In the genomic region with DNA sequence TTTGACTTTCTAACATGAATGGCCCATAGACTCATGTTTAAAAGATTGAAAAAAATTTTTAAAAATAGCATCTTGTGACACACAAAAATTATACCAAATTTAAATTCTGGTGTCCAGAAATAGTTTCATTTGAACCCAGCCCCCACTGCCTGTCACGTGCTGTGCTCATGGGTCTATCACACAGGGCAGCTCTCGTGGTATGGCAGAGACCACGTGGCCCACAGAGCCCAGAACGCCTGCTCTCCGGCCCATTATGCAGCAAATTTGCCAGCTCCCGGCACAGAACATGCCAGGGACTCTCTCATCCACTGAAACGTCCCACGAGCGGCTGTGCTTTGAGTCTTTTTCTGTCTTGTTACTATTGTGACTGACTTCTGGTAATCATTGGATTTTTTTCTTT, we compare ENCODE assay signal across 16 cellular contexts.
"Had no signal": no experiment of that assay in that cellular context is flagged by ENCODE, and none has a peak within 500 bp of the region (broad histone marks: within the 10 kb centered on the region; RNA-seq: fewer than 3 reads in every experiment).

No MANE protein-coding gene starts in this region.

- H3K4me1 ChIP-seq: breast epithelium had no signal

- H3K4me3 ChIP-seq: breast epithelium, ovary, thyroid gland had no signal

- H3K27ac ChIP-seq: breast epithelium, ovary, thyroid gland had no signal

- H3K36me3 ChIP-seq: breast epithelium, ovary, thyroid gland had no signal

- ATAC-seq: activated T-helper 17 cell treated with anti-CD3 and anti-CD28 coated beads, Interleukin-2, amount 50 U/mL, for 72 hours; stimulated activated naive CD8-positive, alpha-beta T cell treated with anti-CD3 and anti-CD28 coated beads, Interleukin-15, amount 100 ng/mL, for 72 hours had no signal

- DNase-seq: activated CD4-positive, alpha-beta T cell treated with anti-CD3 and anti-CD28 coated beads for 1 hour; activated CD4-positive, alpha-beta T cell treated with anti-CD3 and anti-CD28 coated beads, Interleukin-2, amount 50 U/mL, for 4 hours; activated naive CD4-positive, alpha-beta T cell treated with Interleukin-2 at 50 U/mL for 16 hours; activated T-cell treated with anti-CD3 and anti-CD28 coated beads for 4 hours; cerebellar nuclear complex; endodermal cell; erythroblast; kidney glomerular epithelial cell; ovary; stimulated activated CD4-positive, alpha-beta T cell treated with anti-CD3 and anti-CD28 coated beads, Interleukin-1b, Interleukin-23, amount 100 ng/mL, for 48 hours; stimulated activated naive CD8-positive, alpha-beta T cell treated with anti-CD3 and anti-CD28 coated beads, Interleukin-15, amount 100 ng/mL, for 72 hours; T-helper 1 cell; T1000; thyroid gland had no signal

- H3K27me3 ChIP-seq: breast epithelium, ovary, thyroid gland had no signal

- H3K9me3 ChIP-seq: breast epithelium, ovary, thyroid gland had no signal
